In genomic region chr2:144519597-144519933, GRCh38 we compare ENCODE assay signal across 9 cellular contexts. TPM values are rescaled to one million over a fixed set of nuclear protein-coding genes. Genes with fewer than 3 reads are reported as not detected.
DNase-seq lines count a peak whose midpoint lies in the region; ATAC-seq and TF ChIP-seq lines count a peak whose summit lies in the region.
"Had no signal": no experiment of that assay in that cellular context is flagged by ENCODE, and none has a peak within 500 bp of the region (broad histone marks: within the 10 kb centered on the region; RNA-seq: fewer than 3 reads in every experiment).

No MANE protein-coding gene starts in this region.

- H3K27ac ChIP-seq in heart right ventricle, result peak overlapping the region; percentile 96 to 100 (median 98)
- peak overlapping the region; percentile 95 to 100 (median 100) for H3K27ac ChIP-seq in dorsolateral prefrontal cortex
- H3K27ac ChIP-seq in naive thymus-derived CD4-positive, alpha-beta T cell (ENCODE audit: low read depth, low read length), result no peak overlapping the region
- peak overlapping the region; percentile 91 to 96 for H3K27ac ChIP-seq in aorta (ENCODE audit: low read depth in 1 of 2, low read length in 2 of 2)

- H3K4me3 ChIP-seq in heart right ventricle (peak overlapping the region; percentile 50 to 98 (median 79)), dorsolateral prefrontal cortex (peak overlapping the region; percentile 57 to 100 (median 85)), aorta (ENCODE audit: low read length in 2 of 2) (peak overlapping the region; percentile 100)
- peak overlapping the region; percentile 49 for H3K4me3 ChIP-seq in naive thymus-derived CD4-positive, alpha-beta T cell (ENCODE audit: low read length)

- 13 to 14% methylated on average over 3 of the region's 3 CpGs for WGBS in heart right ventricle, 2 donors
- WGBS in aorta, 2 donors, result 0 to 1% methylated on average over 3 of the region's 3 CpGs

- H3K9me3 ChIP-seq in heart right ventricle, result no peaks in the 10 kb centered on the region
- no peaks in the 10 kb centered on the region for H3K9me3 ChIP-seq in naive thymus-derived CD4-positive, alpha-beta T cell (ENCODE audit: control insufficient read depth in 2 of 3, low read length in 3 of 3)
- H3K9me3 ChIP-seq in aorta (ENCODE audit: control insufficient read depth, low read length), result no peaks in the 10 kb centered on the region

- POLR2A ChIA-PET in naive thymus-derived CD4-positive, alpha-beta T cell (lab: Charles Lee), result no interaction called here

- peaks cover 33 to 56% (median 45%) of the 10 kb centered on the region in 5 donors for H3K27me3 Mint-ChIP-seq in naive thymus-derived CD4-positive, alpha-beta T cell

- H3K9me3 Mint-ChIP-seq in naive thymus-derived CD4-positive, alpha-beta T cell, result peaks cover 0 to 5% (median 0%) of the 10 kb centered on the region in 11 donors

- TF ChIP-seq CTCF in heart right ventricle (IDR thresholded peaks at IDR 0.05), result no peak
- TF ChIP-seq CTCF in dorsolateral prefrontal cortex (IDR thresholded peaks at IDR 0.05 in 54 of 56, conservative IDR thresholded peaks at IDR 0.05 in 2 of 56; ENCODE audit: low read depth in 1 of 56, partially characterized antibody in 56 of 56), result no peak

- ATAC-seq in heart right ventricle (no peak), left cardiac atrium (no peak), aorta (ENCODE audit: low FRiP score) (no peak), GM18517 (IDR thresholded peaks at IDR 0.05; ENCODE audit: unreplicated experiment) (no peak)
- no peak for ATAC-seq in naive thymus-derived CD4-positive, alpha-beta T cell

- CTCF ChIA-PET in naive thymus-derived CD4-positive, alpha-beta T cell (lab: Charles Lee), result interaction anchor here (0.6 kb wide), 1 partner anchor 69 kb away, joined by 3 read pairs; no protein-coding TSS in a partner anchor

- H3K36me3 Mint-ChIP-seq in naive thymus-derived CD4-positive, alpha-beta T cell, result peaks cover 0 to 1% (median 0%) of the 10 kb centered on the region in 5 donors

- H3K4me3 Mint-ChIP-seq in naive thymus-derived CD4-positive, alpha-beta T cell, result no peak overlapping the region

- peaks cover 21 to 39% (median 31%) of the 10 kb centered on the region in 7 donors for H3K4me1 Mint-ChIP-seq in naive thymus-derived CD4-positive, alpha-beta T cell

- peaks cover 0 to 8% (median 0%) of the 10 kb centered on the region in 9 donors for H3K36me3 ChIP-seq in heart right ventricle
- H3K36me3 ChIP-seq in naive thymus-derived CD4-positive, alpha-beta T cell (ENCODE audit: control insufficient read depth in 2 of 3, insufficient read depth in 3 of 3, low read length in 3 of 3), result no peaks in the 10 kb centered on the region
- H3K36me3 ChIP-seq in aorta (ENCODE audit: control insufficient read depth in 1 of 2, insufficient read depth in 2 of 2, low read length in 1 of 2), result no peaks in the 10 kb centered on the region

- H3K27ac Mint-ChIP-seq in naive thymus-derived CD4-positive, alpha-beta T cell, result no peak overlapping the region
- H3K27ac Mint-ChIP-seq: progenitor cell of endocrine pancreas had no signal

- H3K4me1 ChIP-seq in heart right ventricle (peaks cover 0 to 35% (median 5%) of the 10 kb centered on the region in 9 donors), aorta (ENCODE audit: control insufficient read depth in 1 of 2, insufficient read depth in 2 of 2, low read length in 2 of 2) (no peaks in the 10 kb centered on the region)
- peaks cover 19 to 37% of the 10 kb centered on the region in 2 donors for H3K4me1 ChIP-seq in naive thymus-derived CD4-positive, alpha-beta T cell (ENCODE audit: control insufficient read depth in 2 of 2, insufficient read depth in 2 of 2, low read length in 2 of 2)

- DNase-seq in heart right ventricle, result no peak
- no peak for DNase-seq in left cardiac atrium
- no peak for DNase-seq in dorsolateral prefrontal cortex
- DNase-seq in naive thymus-derived CD4-positive, alpha-beta T cell, result no peak
- no peak for DNase-seq in aorta
- no peak for DNase-seq in NCI-H2171 treated with DMSO at 0.1 percent for 48 hours (lab: John Stamatoyannopoulos, UW)
- no peak for DNase-seq in iPS-NIHi11 (ENCODE audit: low spot score)

- H3K27me3 ChIP-seq in heart right ventricle, result peaks cover 0 to 11% (median 4%) of the 10 kb centered on the region in 7 donors
- H3K27me3 ChIP-seq in dorsolateral prefrontal cortex, result no peaks in the 10 kb centered on the region
- peaks cover 0 to 46% of the 10 kb centered on the region in 2 donors for H3K27me3 ChIP-seq in naive thymus-derived CD4-positive, alpha-beta T cell (ENCODE audit: control insufficient read depth in 2 of 2, insufficient read depth in 2 of 2, low read length in 2 of 2)
- H3K27me3 ChIP-seq in aorta (ENCODE audit: control insufficient read depth in 1 of 2, insufficient read depth in 2 of 2, low read length in 1 of 2), result no peaks in the 10 kb centered on the region

- intact Hi-C loops in heart right ventricle (cut with DNase I), result loop anchor here in 7 of 10 donors (5.0 to 10.0 kb wide), 8 partner anchors 65 to 1235 kb away; a partner anchor contains a TSS
- intact Hi-C loops in left cardiac atrium (cut with DNase I), result loop anchor here in 1 of 2 donors (10.0 kb wide), 1 partner anchor 65 kb away; no protein-coding TSS in a partner anchor
- intact Hi-C loops in dorsolateral prefrontal cortex (cut with DNase I), result loop anchor here (5.0 kb wide), 2 partner anchors 187 to 582 kb away; a partner anchor contains a TSS
- intact Hi-C loops in naive thymus-derived CD4-positive, alpha-beta T cell (cut with micrococcal nuclease), result loop anchor here (5.0 to 10.0 kb wide), 3 partner anchors 187 to 1485 kb away; a partner anchor contains a TSS
- intact Hi-C loops in aorta (cut with DNase I), result loop anchor here (5.0 to 10.0 kb wide), 6 partner anchors 132 to 1235 kb away; no protein-coding TSS in a partner anchor

RNA-seq across cellular contexts. Expression of gene ZEB2, which starts 0.4 kb away (rescaled TPM):
- total RNA-seq in heart right ventricle, result 10 to 100 TPM; 68.7 to 99.5 (median 88.2) TPM
- 10 to 100 TPM; 17.2 to 26.0 TPM for polyA plus RNA-seq in heart right ventricle
- total RNA-seq in left cardiac atrium, result 100 to 1,000 TPM; 118 to 131 TPM
- 100 to 1,000 TPM; 160 to 942 (median 318) TPM for total RNA-seq in dorsolateral prefrontal cortex
- total RNA-seq in naive thymus-derived CD4-positive, alpha-beta T cell, result 100 to 1,000 TPM in 1 of 5 experiments, 10 to 100 TPM in 1, 1 to 10 TPM in 3; 4.2 to 534 (median 6.6) TPM
- polyA plus RNA-seq in naive thymus-derived CD4-positive, alpha-beta T cell, result under 1 TPM; 0.26 to 0.39 TPM
- 100 to 1,000 TPM; 174 to 301 TPM for total RNA-seq in aorta
- 10 to 100 TPM; 38.7 to 67.6 TPM for polyA plus RNA-seq in aorta

Comparison
In these comparisons a context has a peak if more than half of its experiments do, and no peak if none do; other contexts are left out.
1. H3K4me3 ChIP-seq: peak in every context shown above with its lines; median percentile 100 in aorta; 85 in dorsolateral prefrontal cortex; 79 in heart right ventricle; 49 in naive thymus-derived CD4-positive, alpha-beta T cell.